In genomic region chr5:136425914-136426313, GRCh38 we compare ENCODE assay signal across 23 cellular contexts.
"Had no signal": no experiment of that assay in that cellular context is flagged by ENCODE, and none has a peak within 500 bp of the region (broad histone marks: within the 10 kb centered on the region; RNA-seq: fewer than 3 reads in every experiment).

No MANE protein-coding gene starts in this region.

- H3K27ac ChIP-seq: cardiac muscle cell, epithelial cell of prostate, hepatocyte, left ventricle myocardium inferior, tibial nerve had no signal

- H3K27me3 Mint-ChIP-seq: activated B cell treated with CpG ODN at 0.5 μM for 24 hours; activated CD4-positive, alpha-beta memory T cell treated with anti-CD3 and anti-CD28 coated beads for 36 hours; activated CD4-positive, alpha-beta T cell treated with anti-CD3 and anti-CD28 coated beads for 36 hours; activated naive CD8-positive, alpha-beta T cell treated with anti-CD3 and anti-CD28 coated beads, Interleukin-2, amount 50 U/mL, for 24 hours had no signal

- H3K4me3 ChIP-seq: cardiac muscle cell, hepatocyte, left ventricle myocardium inferior, tibial nerve had no signal

- H3K27me3 ChIP-seq: cardiac muscle cell, hepatocyte, tibial nerve had no signal

- FAIRE-seq: urothelium cell line had no signal

- H3K36me3 ChIP-seq: cardiac muscle cell, left ventricle myocardium inferior, tibial nerve had no signal

- DNase-seq: activated B cell treated with CpG ODN at 0.5 μM for 24 hours; activated CD4-positive, alpha-beta memory T cell treated with anti-CD3 and anti-CD28 coated beads for 36 hours; activated CD4-positive, alpha-beta T cell treated with anti-CD3 and anti-CD28 coated beads for 36 hours; activated gamma-delta T cell; activated naive CD4-positive, alpha-beta T cell treated with anti-CD3 and anti-CD28 coated beads, Interleukin-2, amount 50 U/mL, for 16 hours; activated naive CD8-positive, alpha-beta T cell treated with anti-CD3 and anti-CD28 coated beads, Interleukin-2, amount 50 U/mL, for 24 hours; activated T-cell treated with anti-CD3 and anti-CD28 coated beads for 4 hours; cortex of kidney; endodermal cell; foreskin melanocyte; immature natural killer cell; kidney glomerular epithelial cell; left ventricle myocardium inferior; naive thymus-derived CD8-positive, alpha-beta T cell; stimulated activated CD4-positive, alpha-beta T cell treated with anti-CD3 and anti-CD28 coated beads, Interleukin-1b, Interleukin-23, amount 100 ng/mL, for 48 hours; stimulated activated naive CD8-positive, alpha-beta T cell treated with anti-CD3 and anti-CD28 coated beads, Interleukin-15, amount 100 ng/mL, for 72 hours; T-helper 1 cell had no signal

- H3K9me3 ChIP-seq: left ventricle myocardium inferior, tibial nerve had no signal

- H3K4me2 ChIP-seq: hepatocyte had no signal

- H3K4me3 Mint-ChIP-seq: activated B cell treated with CpG ODN at 0.5 μM for 24 hours; activated CD4-positive, alpha-beta memory T cell treated with anti-CD3 and anti-CD28 coated beads for 36 hours; activated CD4-positive, alpha-beta T cell treated with anti-CD3 and anti-CD28 coated beads for 36 hours; activated naive CD8-positive, alpha-beta T cell treated with anti-CD3 and anti-CD28 coated beads, Interleukin-2, amount 50 U/mL, for 24 hours; activated T-helper 1 cell treated with anti-CD3 and anti-CD28 coated beads, Interleukin-12 subunit alpha, Interleukin-12 subunit beta, Interleukin-2, Interleukin-4 antibody, amounts not matched to agents 30 ng/mL and 10 ng/mL and 1 ng/mL, durations not matched to agents 14 hours and 24 hours and 36 hours; endodermal cell; immature natural killer cell; naive thymus-derived CD8-positive, alpha-beta T cell; stimulated activated naive CD8-positive, alpha-beta T cell treated with anti-CD3 and anti-CD28 coated beads, Interleukin-15, amount 100 ng/mL, for 72 hours had no signal

- H3K79me2 ChIP-seq: hepatocyte had no signal

- ATAC-seq: activated CD4-positive, alpha-beta T cell treated with anti-CD3 and anti-CD28 coated beads for 36 hours; activated naive CD8-positive, alpha-beta T cell treated with anti-CD3 and anti-CD28 coated beads, Interleukin-2, amount 50 U/mL, for 24 hours; naive thymus-derived CD8-positive, alpha-beta T cell; stimulated activated naive CD8-positive, alpha-beta T cell treated with anti-CD3 and anti-CD28 coated beads, Interleukin-15, amount 100 ng/mL, for 72 hours had no signal

- H3K4me1 Mint-ChIP-seq: activated B cell treated with CpG ODN at 0.5 μM for 24 hours; activated CD4-positive, alpha-beta T cell treated with anti-CD3 and anti-CD28 coated beads for 36 hours; activated naive CD8-positive, alpha-beta T cell treated with anti-CD3 and anti-CD28 coated beads, Interleukin-2, amount 50 U/mL, for 24 hours; immature natural killer cell; naive thymus-derived CD8-positive, alpha-beta T cell; stimulated activated naive CD8-positive, alpha-beta T cell treated with anti-CD3 and anti-CD28 coated beads, Interleukin-15, amount 100 ng/mL, for 72 hours had no signal

- H3K9me3 Mint-ChIP-seq: activated B cell treated with CpG ODN at 0.5 μM for 24 hours; activated CD4-positive, alpha-beta memory T cell treated with anti-CD3 and anti-CD28 coated beads for 36 hours; activated naive CD8-positive, alpha-beta T cell treated with anti-CD3 and anti-CD28 coated beads, Interleukin-2, amount 50 U/mL, for 24 hours; activated T-helper 1 cell treated with anti-CD3 and anti-CD28 coated beads, Interleukin-12 subunit alpha, Interleukin-12 subunit beta, Interleukin-2, Interleukin-4 antibody, amounts not matched to agents 30 ng/mL and 10 ng/mL and 1 ng/mL, durations not matched to agents 14 hours and 24 hours and 36 hours; endodermal cell had no signal

- H2AFZ ChIP-seq: hepatocyte had no signal

- H3K36me3 Mint-ChIP-seq: activated CD4-positive, alpha-beta memory T cell treated with anti-CD3 and anti-CD28 coated beads for 36 hours; immature natural killer cell; naive thymus-derived CD8-positive, alpha-beta T cell had no signal

- H3K4me1 ChIP-seq: left ventricle myocardium inferior, tibial nerve had no signal
